8 cellular contexts compared by ENCODE assay signal in the genomic region with DNA sequence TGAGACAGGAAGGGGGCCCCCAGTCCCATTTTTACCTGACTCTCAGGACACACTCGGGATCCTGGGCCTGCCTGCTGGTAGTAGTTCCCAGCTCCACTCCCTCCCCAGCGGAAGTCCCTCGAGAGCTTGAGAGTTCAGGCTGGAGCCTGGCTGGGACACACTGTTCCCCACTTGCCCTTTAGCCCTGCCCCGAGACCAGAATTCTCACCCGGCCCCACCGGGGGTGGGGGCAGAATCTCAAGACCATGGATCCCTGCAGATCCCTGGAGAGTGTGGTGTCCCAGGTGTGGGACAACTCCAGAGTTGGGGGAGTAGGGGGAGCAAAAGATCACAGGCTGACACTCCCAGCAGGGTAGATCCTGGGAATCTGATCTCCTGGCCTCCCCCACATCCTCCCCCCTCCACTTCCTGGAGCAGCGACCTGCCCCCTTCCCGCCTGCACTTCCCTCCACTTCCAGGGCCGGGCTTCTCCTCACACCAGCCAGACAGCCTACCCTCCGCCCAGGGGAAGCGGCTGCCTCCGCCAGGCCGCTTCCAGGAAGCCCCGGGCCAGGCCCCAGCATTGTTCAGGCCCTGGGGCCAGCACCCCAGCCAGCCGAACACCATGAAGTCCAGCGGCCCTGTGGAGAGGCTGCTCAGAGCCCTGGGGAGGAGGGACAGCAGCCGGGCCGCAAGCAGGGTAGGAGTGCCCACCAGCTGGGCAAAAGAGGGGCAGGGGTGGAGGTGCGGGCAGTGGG. TPM values are rescaled to one million over a fixed set of nuclear protein-coding genes. Genes with fewer than 3 reads are reported as not detected.
DNase-seq lines count a peak whose midpoint lies in the region; ATAC-seq and TF ChIP-seq lines count a peak whose summit lies in the region.

A gene with protein sequence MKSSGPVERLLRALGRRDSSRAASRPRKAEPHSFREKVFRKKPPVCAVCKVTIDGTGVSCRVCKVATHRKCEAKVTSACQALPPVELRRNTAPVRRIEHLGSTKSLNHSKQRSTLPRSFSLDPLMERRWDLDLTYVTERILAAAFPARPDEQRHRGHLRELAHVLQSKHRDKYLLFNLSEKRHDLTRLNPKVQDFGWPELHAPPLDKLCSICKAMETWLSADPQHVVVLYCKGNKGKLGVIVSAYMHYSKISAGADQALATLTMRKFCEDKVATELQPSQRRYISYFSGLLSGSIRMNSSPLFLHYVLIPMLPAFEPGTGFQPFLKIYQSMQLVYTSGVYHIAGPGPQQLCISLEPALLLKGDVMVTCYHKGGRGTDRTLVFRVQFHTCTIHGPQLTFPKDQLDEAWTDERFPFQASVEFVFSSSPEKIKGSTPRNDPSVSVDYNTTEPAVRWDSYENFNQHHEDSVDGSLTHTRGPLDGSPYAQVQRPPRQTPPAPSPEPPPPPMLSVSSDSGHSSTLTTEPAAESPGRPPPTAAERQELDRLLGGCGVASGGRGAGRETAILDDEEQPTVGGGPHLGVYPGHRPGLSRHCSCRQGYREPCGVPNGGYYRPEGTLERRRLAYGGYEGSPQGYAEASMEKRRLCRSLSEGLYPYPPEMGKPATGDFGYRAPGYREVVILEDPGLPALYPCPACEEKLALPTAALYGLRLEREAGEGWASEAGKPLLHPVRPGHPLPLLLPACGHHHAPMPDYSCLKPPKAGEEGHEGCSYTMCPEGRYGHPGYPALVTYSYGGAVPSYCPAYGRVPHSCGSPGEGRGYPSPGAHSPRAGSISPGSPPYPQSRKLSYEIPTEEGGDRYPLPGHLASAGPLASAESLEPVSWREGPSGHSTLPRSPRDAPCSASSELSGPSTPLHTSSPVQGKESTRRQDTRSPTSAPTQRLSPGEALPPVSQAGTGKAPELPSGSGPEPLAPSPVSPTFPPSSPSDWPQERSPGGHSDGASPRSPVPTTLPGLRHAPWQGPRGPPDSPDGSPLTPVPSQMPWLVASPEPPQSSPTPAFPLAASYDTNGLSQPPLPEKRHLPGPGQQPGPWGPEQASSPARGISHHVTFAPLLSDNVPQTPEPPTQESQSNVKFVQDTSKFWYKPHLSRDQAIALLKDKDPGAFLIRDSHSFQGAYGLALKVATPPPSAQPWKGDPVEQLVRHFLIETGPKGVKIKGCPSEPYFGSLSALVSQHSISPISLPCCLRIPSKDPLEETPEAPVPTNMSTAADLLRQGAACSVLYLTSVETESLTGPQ (N-terminal part only) (plus strand): TSS at position 484 of the 737 bp plus-strand sequence. CDS start 121 bp downstream, at position 605.

- H3K4me2 ChIP-seq in neuronal stem cell (ENCODE audit: insufficient read depth, low read length, poor library complexity, severe bottlenecking), result no peak within 1 kb of the TSS

- peak within 1 kb of the TSS; percentile 52 for H3K9ac ChIP-seq in neuronal stem cell (ENCODE audit: low read depth, low read length, poor library complexity)

- H3K27ac ChIP-seq in VCaP, result peak within 1 kb of the TSS; percentile 95
- peak within 1 kb of the TSS; percentile 42 for H3K27ac ChIP-seq in neuronal stem cell (replicated peaks; ENCODE audit: low read length)

- H3K36me3 ChIP-seq in neuronal stem cell (replicated peaks in 1 of 2; ENCODE audit: control insufficient read depth in 2 of 2, insufficient read depth in 2 of 2, low read length in 2 of 2), result no peaks in the 10 kb centered on the region

- H2BK12ac ChIP-seq in neuronal stem cell (ENCODE audit: low read length), result no peak within 1 kb of the TSS

- H2AK5ac ChIP-seq in neuronal stem cell (ENCODE audit: low read depth, low read length), result peak within 1 kb of the TSS; percentile 89

- DNase-seq in activated CD8-positive, alpha-beta memory T cell treated with anti-CD3 and anti-CD28 coated beads, Interleukin-2, amount 10 ng/mL, durations not matched to agents 7 days and 5 days, result no peak
- no peak for DNase-seq in activated CD8-positive, alpha-beta memory T cell treated with anti-CD3 and anti-CD28 coated beads, Interleukin-2, amount 50 U/mL, for 4 hours
- peak; percentile 49 for DNase-seq in globus pallidus (ENCODE audit: low spot score)
- DNase-seq in neuronal stem cell (ENCODE audit: low spot score), result no peak
- DNase-seq in amniotic stem cell (lab: John Stamatoyannopoulos, UW), result no peak
- no peak for DNase-seq in activated CD4-positive, alpha-beta T cell treated with anti-CD3 and anti-CD28 coated beads, Interleukin-2, amount 50 U/mL, for 48 hours

- peak within 1 kb of the TSS; percentile 42 for H2BK120ac ChIP-seq in neuronal stem cell (ENCODE audit: low read depth, low read length)

- H3K27me3 ChIP-seq in neuronal stem cell (ENCODE audit: control insufficient read depth in 3 of 3, insufficient read depth in 3 of 3, low read depth in 1 of 3, low read length in 3 of 3), result no peaks in the 10 kb centered on the region

- H2BK15ac ChIP-seq in neuronal stem cell (ENCODE audit: low read length), result peak within 1 kb of the TSS; percentile 59

- H2BK5ac ChIP-seq in neuronal stem cell (ENCODE audit: low read length), result no peak within 1 kb of the TSS

- peaks cover 27% of the 10 kb centered on the region for H3K4me1 Mint-ChIP-seq in activated CD8-positive, alpha-beta memory T cell treated with anti-CD3 and anti-CD28 coated beads, Interleukin-2, amount 10 ng/mL, durations not matched to agents 7 days and 5 days

- peaks cover 38 to 45% of the 10 kb centered on the region in 2 donors for H3K4me1 ChIP-seq in neuronal stem cell (ENCODE audit: control insufficient read depth in 2 of 2, insufficient read depth in 1 of 2, low read depth in 1 of 2, low read length in 2 of 2)

- H2AFZ ChIP-seq in neuronal stem cell (ENCODE audit: low read length), result peak within 1 kb of the TSS; percentile 92

- no peak within 1 kb of the TSS for H3K4me3 Mint-ChIP-seq in activated CD8-positive, alpha-beta memory T cell treated with anti-CD3 and anti-CD28 coated beads, Interleukin-2, amount 10 ng/mL, durations not matched to agents 7 days and 5 days

- H3K27me3 Mint-ChIP-seq in activated CD8-positive, alpha-beta memory T cell treated with anti-CD3 and anti-CD28 coated beads, Interleukin-2, amount 10 ng/mL, durations not matched to agents 7 days and 5 days, result peaks cover 11% of the 10 kb centered on the region

- no peak within 1 kb of the TSS for H3K4ac ChIP-seq in neuronal stem cell (ENCODE audit: low read length)

- no peak within 1 kb of the TSS for H4K91ac ChIP-seq in neuronal stem cell (ENCODE audit: low read depth, low read length, poor library complexity)

- H3K27ac Mint-ChIP-seq in activated CD8-positive, alpha-beta memory T cell treated with anti-CD3 and anti-CD28 coated beads, Interleukin-2, amount 10 ng/mL, durations not matched to agents 7 days and 5 days, result peak within 1 kb of the TSS; percentile 55

- no peak within 1 kb of the TSS for H4K8ac ChIP-seq in neuronal stem cell (ENCODE audit: low read depth, low read length)

- H3K9me3 Mint-ChIP-seq in activated CD8-positive, alpha-beta memory T cell treated with anti-CD3 and anti-CD28 coated beads, Interleukin-2, amount 10 ng/mL, durations not matched to agents 7 days and 5 days (ENCODE audit: low read depth), result no peaks in the 10 kb centered on the region

- peak within 1 kb of the TSS; percentile 90 for H3K14ac ChIP-seq in neuronal stem cell (ENCODE audit: low read length)

- no peaks in the 10 kb centered on the region for H3K79me1 ChIP-seq in neuronal stem cell (ENCODE audit: low read depth, low read length)

- H3K4me3 ChIP-seq in neuronal stem cell (ENCODE audit: low read length in 2 of 2), result peak within 1 kb of the TSS in 1 of 2 donors; percentile 47

- no peaks in the 10 kb centered on the region for H3K9me3 ChIP-seq in neuronal stem cell (replicated peaks in 1 of 2; ENCODE audit: control insufficient read depth in 2 of 2, insufficient read depth in 1 of 2, low read depth in 1 of 2, low read length in 2 of 2)

- WGBS in neuronal stem cell (ENCODE audit: extremely low coverage in 2 of 2, insufficient read length in 2 of 2, insufficient replicate concordance in 1 of 2), 2 donors, result no CpG with 5 or more reads among the region's 19 CpGs

- H3K23ac ChIP-seq in neuronal stem cell (ENCODE audit: low read depth, low read length, poor library complexity), result peak within 1 kb of the TSS; percentile 77

- H3K18ac ChIP-seq in neuronal stem cell (ENCODE audit: low read length), result peak within 1 kb of the TSS; percentile 77

- ATAC-seq in activated CD8-positive, alpha-beta memory T cell treated with anti-CD3 and anti-CD28 coated beads, Interleukin-2, amount 10 ng/mL, durations not matched to agents 7 days and 5 days, result no peak
- ATAC-seq in GM19455 (IDR thresholded peaks at IDR 0.05; ENCODE audit: unreplicated experiment), result no peak

- no peaks in the 10 kb centered on the region for H3K36me3 Mint-ChIP-seq in activated CD8-positive, alpha-beta memory T cell treated with anti-CD3 and anti-CD28 coated beads, Interleukin-2, amount 10 ng/mL, durations not matched to agents 7 days and 5 days

- CTCF ChIA-PET in activated CD8-positive, alpha-beta memory T cell treated with anti-CD3 and anti-CD28 coated beads, Interleukin-2, amount 10 ng/mL, durations not matched to agents 7 days and 5 days (lab: Charles Lee), result interaction anchor here (13.7 kb wide), 1 partner anchor 17 kb away, joined by 153 read pairs; no protein-coding TSS in a partner anchor

- no peak for TF ChIP-seq CTCF in VCaP (conservative IDR thresholded peaks at IDR 0.05)

RNA-seq across cellular contexts. Expression of the gene that starts here (rescaled TPM):
- total RNA-seq in activated CD8-positive, alpha-beta memory T cell treated with anti-CD3 and anti-CD28 coated beads, Interleukin-2, amount 10 ng/mL, durations not matched to agents 7 days and 5 days, result under 1 TPM; 0.58 to 0.89 TPM
- polyA plus RNA-seq in neuronal stem cell (2013, experiment 1 of 2), result 1.6 TPM
- 0.83 TPM for polyA plus RNA-seq in neuronal stem cell (2013, experiment 2 of 2)
